8 cellular contexts compared by ENCODE assay signal in the genomic region with DNA sequence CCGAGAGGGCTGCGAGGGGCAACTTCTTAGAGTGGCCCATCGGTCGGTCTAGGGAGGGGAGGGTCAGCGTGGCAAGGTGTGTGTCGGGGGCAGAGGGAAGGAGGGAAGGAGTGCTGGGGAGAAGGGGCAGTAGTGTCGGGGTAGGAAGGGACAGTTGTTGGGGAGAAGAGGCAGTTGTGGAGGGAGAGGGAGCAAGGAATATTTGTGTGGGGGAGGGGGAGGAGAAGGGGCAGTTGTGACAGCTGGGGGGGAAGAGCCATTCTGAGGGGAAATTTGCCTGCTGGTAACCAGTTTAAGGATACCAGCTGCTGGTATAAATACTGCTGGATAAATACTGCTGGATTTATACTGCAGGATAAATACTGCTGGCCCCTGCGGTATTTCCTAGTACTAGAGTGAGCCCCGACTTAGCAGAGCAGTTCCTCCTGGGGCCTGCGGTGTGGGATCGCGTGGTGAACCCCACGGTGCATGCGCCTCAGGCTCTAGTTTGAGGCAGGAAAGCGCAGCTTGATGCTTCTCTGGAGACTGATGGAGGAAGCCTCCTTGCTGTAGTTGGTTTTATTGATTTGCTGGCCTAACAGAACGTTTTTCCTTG. TPM values are rescaled to one million over a fixed set of nuclear protein-coding genes. Genes with fewer than 3 reads are reported as not detected.
DNase-seq lines count a peak whose midpoint lies in the region; ATAC-seq and TF ChIP-seq lines count a peak whose summit lies in the region.

No MANE protein-coding gene starts in this region.

- H3K4me3 ChIP-seq in fibroblast of villous mesenchyme (ENCODE audit: low read depth, low read length) = peak overlapping the region; percentile 76

- ATAC-seq in T-helper 17 cell (peak; percentile 83), HG02588 (IDR thresholded peaks at IDR 0.05; ENCODE audit: unreplicated experiment) (no peak)

- H3K4me1 Mint-ChIP-seq in T-helper 17 cell = peaks cover 24% of the 10 kb centered on the region

- H3K4me3 Mint-ChIP-seq in T-helper 17 cell = peak overlapping the region; percentile 82

- TF ChIP-seq CTCF in fibroblast of villous mesenchyme (IDR thresholded peaks at IDR 0.05; ENCODE audit: insufficient read depth, low read depth, low read length) = no peak

- no peak overlapping the region for H3K27ac Mint-ChIP-seq in T-helper 17 cell

- no peaks in the 10 kb centered on the region for H3K9me3 ChIP-seq in T-helper 17 cell (ENCODE audit: control insufficient read depth, low read length, poor library complexity, severe bottlenecking)

- DNase-seq in SIG-M5 treated with dmso at 0.1 percent for 504 hours (lab: John Stamatoyannopoulos, UW; ENCODE audit: unreplicated experiment) (peak; percentile 7), SIG-M5 (lab: John Stamatoyannopoulos, UW) (no peak), T-helper 17 cell (no peak), fibroblast of villous mesenchyme (ENCODE audit: low read depth) (no peak), retina (peak; percentile 58), glomerular visceral epithelial cell (ENCODE audit: extremely low spot score) (no peak), A172 (ENCODE audit: low spot score) (no peak)

- peaks cover 81% of the 10 kb centered on the region for H3K27me3 Mint-ChIP-seq in T-helper 17 cell

- H3K36me3 Mint-ChIP-seq in T-helper 17 cell (ENCODE audit: low read depth) = peaks cover 6% of the 10 kb centered on the region

RNA-seq across cellular contexts. Expression of gene DNAH2, which starts 0.3 kb away (rescaled TPM):
- total RNA-seq in T-helper 17 cell (under 1 TPM in 1 of 2 donors, not detected in 1; 0.31 TPM), fibroblast of villous mesenchyme (under 0.01 and 0.43 TPM in 2 replicates)
- total RNA-seq in A172 (2014; rRNA removed; shearing (Covaris generic)) = 0.17 TPM in 2 replicates

RNA-seq across cellular contexts. Expression of gene EFNB3, which starts 12.9 kb away (rescaled TPM):
- total RNA-seq in T-helper 17 cell (not detected), fibroblast of villous mesenchyme (0.32 and 0.43 TPM in 2 replicates)
- 7.6 and 11.3 TPM in 2 replicates for total RNA-seq in A172 (2014; rRNA removed; shearing (Covaris generic))

RNA-seq across cellular contexts. Expression of gene WRAP53, which starts 29.6 kb away (rescaled TPM):
- 1 to 10 TPM; 6.6 TPM for total RNA-seq in T-helper 17 cell
- 5.2 and 6.0 TPM in 2 replicates for total RNA-seq in fibroblast of villous mesenchyme
- 26.0 and 27.4 TPM in 2 replicates for total RNA-seq in A172 (2014; rRNA removed; shearing (Covaris generic))

RNA-seq across cellular contexts. Expression of gene TP53, which starts 30.6 kb away (rescaled TPM):
- total RNA-seq in T-helper 17 cell (10 to 100 TPM; 61.2 to 66.2 TPM), fibroblast of villous mesenchyme (50.6 and 79.5 TPM in 2 replicates)
- total RNA-seq in A172 (2014; rRNA removed; shearing (Covaris generic)) = 99.3 and 107 TPM in 2 replicates

Comparison
In these comparisons a context has a peak if more than half of its experiments do, and no peak if none do; other contexts are left out.
1. DNase-seq: peak in SIG-M5 treated with dmso at 0.1 percent for 504 hours (single experiment) and retina (single experiment); none in SIG-M5 (single experiment), T-helper 17 cell (0 of 3), fibroblast of villous mesenchyme (single experiment), glomerular visceral epithelial cell (single experiment) and A172 (single experiment).